In genomic region chr12:11508699-11509098, GRCh38 we compare ENCODE assay signal across 17 cellular contexts.
DNase-seq lines count a peak whose midpoint lies in the region; ATAC-seq and TF ChIP-seq lines count a peak whose summit lies in the region.
"Had no signal": no experiment of that assay in that cellular context is flagged by ENCODE, and none has a peak within 500 bp of the region (broad histone marks: within the 10 kb centered on the region; RNA-seq: fewer than 3 reads in every experiment).

No MANE protein-coding gene starts in this region.

- in situ Hi-C loops in astrocyte of the spinal cord (cut with HindIII; ENCODE audit: low sequenced_read_pairs), result no loop called here

- DNase-seq in AG08395 (ENCODE audit: low spot score) (peak; percentile 55), HS-27A (ENCODE audit: low read depth) (peak; percentile 38), astrocyte of the spinal cord (ENCODE audit: low read depth, low spot score) (peak; percentile 61), kidney epithelial cell (ENCODE audit: low read depth) (peak; percentile 57), SHP77 treated with DMSO at 0.1 percent for 48 hours (lab: John Stamatoyannopoulos, UW) (no peak)
- DNase-seq in activated T-cell treated with anti-CD3 and anti-CD28 coated beads, Interleukin-2, amount 50 U/mL, for 24 hours, result no peak
- no peak for DNase-seq in activated T-cell treated with anti-CD3 and anti-CD28 coated beads, Interleukin-2, amount 50 U/mL, for 4 hours
- DNase-seq: activated effector memory CD4-positive, alpha-beta T cell treated with Interleukin-2 at 50 U/mL for 16 hours; DMS79 treated with DMSO at 0.1 percent for 48 hours; NCI-H1694 treated with DMSO at 0.1 percent for 48 hours; retina; T-helper 2 cell; upper lobe of right lung had no signal

- no peak for ATAC-seq in activated T-cell treated with anti-CD3 and anti-CD28 coated beads, Interleukin-2, amount 50 U/mL, for 4 hours
- no peak for ATAC-seq in GM18498 (IDR thresholded peaks at IDR 0.05; ENCODE audit: unreplicated experiment)
- ATAC-seq: activated CD4-positive, CD25-positive, alpha-beta regulatory T cell treated with anti-CD3 and anti-CD28 coated beads, Interleukin-2, amount 50 U/mL, for 24 hours; upper lobe of right lung had no signal

- no peaks in the 10 kb centered on the region for H3K36me3 ChIP-seq in kidney epithelial cell (ENCODE audit: control insufficient read depth, insufficient read depth, low read length)
- H3K36me3 ChIP-seq: upper lobe of right lung had no signal

- H3K27me3 ChIP-seq in kidney epithelial cell (ENCODE audit: control insufficient read depth, insufficient read depth, low read length), result peaks cover 4% of the 10 kb centered on the region
- H3K27me3 ChIP-seq: upper lobe of right lung had no signal

- peaks cover 1% of the 10 kb centered on the region for H3K4me1 Mint-ChIP-seq in activated T-cell treated with anti-CD3 and anti-CD28 coated beads, Interleukin-2, amount 50 U/mL, for 24 hours (ENCODE audit: low read depth)
- H3K4me1 Mint-ChIP-seq in activated T-cell treated with anti-CD3 and anti-CD28 coated beads, Interleukin-2, amount 50 U/mL, for 4 hours (ENCODE audit: low read depth), result peaks cover 4% of the 10 kb centered on the region

- TF ChIP-seq CTCF in astrocyte of the spinal cord (IDR thresholded peaks at IDR 0.05; ENCODE audit: low read depth, low read length) (no peak), kidney epithelial cell (IDR thresholded peaks at IDR 0.05; ENCODE audit: insufficient read depth, low read length, poor library complexity, severe bottlenecking) (no peak)

- no peak overlapping the region for H3K27ac Mint-ChIP-seq in activated T-cell treated with anti-CD3 and anti-CD28 coated beads, Interleukin-2, amount 50 U/mL, for 24 hours
- H3K27ac Mint-ChIP-seq: stimulated activated naive CD8-positive, alpha-beta T cell treated with anti-CD3 and anti-CD28 coated beads, Interleukin-15, Interleukin-2, amounts not matched to agents 100 ng/mL and 50 ng/mL, for 24 hours had no signal

- no peaks in the 10 kb centered on the region for H3K36me3 Mint-ChIP-seq in activated T-cell treated with anti-CD3 and anti-CD28 coated beads, Interleukin-2, amount 50 U/mL, for 24 hours (ENCODE audit: low read depth)
- H3K36me3 Mint-ChIP-seq in activated T-cell treated with anti-CD3 and anti-CD28 coated beads, Interleukin-2, amount 50 U/mL, for 4 hours (ENCODE audit: insufficient read depth), result no peaks in the 10 kb centered on the region

- no peaks in the 10 kb centered on the region for H3K9me3 Mint-ChIP-seq in activated T-cell treated with anti-CD3 and anti-CD28 coated beads, Interleukin-2, amount 50 U/mL, for 24 hours
- no peaks in the 10 kb centered on the region for H3K9me3 Mint-ChIP-seq in activated T-cell treated with anti-CD3 and anti-CD28 coated beads, Interleukin-2, amount 50 U/mL, for 4 hours
- H3K9me3 Mint-ChIP-seq: stimulated activated naive CD8-positive, alpha-beta T cell treated with anti-CD3 and anti-CD28 coated beads, Interleukin-15, Interleukin-2, amounts not matched to agents 100 ng/mL and 50 ng/mL, for 24 hours had no signal

- H3K4me3 ChIP-seq in astrocyte of the spinal cord (ENCODE audit: low read depth, low read length) (no peak overlapping the region), kidney epithelial cell (ENCODE audit: low read depth, low read length) (no peak overlapping the region)
- H3K4me3 ChIP-seq: coronary artery, upper lobe of right lung had no signal

- no peaks in the 10 kb centered on the region for H3K27me3 Mint-ChIP-seq in activated T-cell treated with anti-CD3 and anti-CD28 coated beads, Interleukin-2, amount 50 U/mL, for 24 hours
- H3K27me3 Mint-ChIP-seq in activated T-cell treated with anti-CD3 and anti-CD28 coated beads, Interleukin-2, amount 50 U/mL, for 4 hours (ENCODE audit: low read depth), result no peaks in the 10 kb centered on the region
- H3K27me3 Mint-ChIP-seq: stimulated activated naive CD8-positive, alpha-beta T cell treated with anti-CD3 and anti-CD28 coated beads, Interleukin-15, Interleukin-2, amounts not matched to agents 100 ng/mL and 50 ng/mL, for 24 hours had no signal

- H3K4me3 Mint-ChIP-seq in activated T-cell treated with anti-CD3 and anti-CD28 coated beads, Interleukin-2, amount 50 U/mL, for 24 hours, result no peak overlapping the region
- no peak overlapping the region for H3K4me3 Mint-ChIP-seq in activated T-cell treated with anti-CD3 and anti-CD28 coated beads, Interleukin-2, amount 50 U/mL, for 4 hours
- H3K4me3 Mint-ChIP-seq: stimulated activated naive CD8-positive, alpha-beta T cell treated with anti-CD3 and anti-CD28 coated beads, Interleukin-15, Interleukin-2, amounts not matched to agents 100 ng/mL and 50 ng/mL, for 24 hours had no signal

Comparison
In these comparisons a context has a peak if more than half of its experiments do, and no peak if none do; other contexts are left out.
1. DNase-seq: peak in AG08395 (single experiment), HS-27A (single experiment), astrocyte of the spinal cord (single experiment) and kidney epithelial cell (single experiment); none in activated T-cell treated with anti-CD3 and anti-CD28 coated beads, Interleukin-2, amount 50 U/mL, for 24 hours (single experiment), activated T-cell treated with anti-CD3 and anti-CD28 coated beads, Interleukin-2, amount 50 U/mL, for 4 hours (single experiment) and SHP77 treated with DMSO at 0.1 percent for 48 hours (single experiment).